Comparison of ENCODE assay signal across 9 cellular contexts in the genomic region with DNA sequence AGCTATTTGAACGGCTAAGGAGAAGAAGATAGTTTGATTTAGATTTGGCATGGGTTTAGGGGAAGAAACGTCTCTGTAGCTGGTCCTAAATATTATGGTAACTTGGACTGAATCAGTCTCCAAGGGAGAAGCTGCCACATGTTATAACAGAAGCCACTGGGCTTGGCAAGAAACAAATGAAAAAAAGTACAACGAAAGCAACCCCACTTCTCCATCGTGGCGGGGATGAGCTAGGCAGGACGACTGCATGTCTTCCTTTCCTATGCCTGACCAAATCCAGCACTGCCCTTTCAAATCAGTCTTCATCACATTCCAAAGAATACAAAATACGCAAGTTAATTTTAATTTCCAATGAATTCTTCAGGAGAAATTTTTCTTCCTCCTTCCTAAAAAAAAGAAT.
DNase-seq lines count a peak whose midpoint lies in the region; ATAC-seq and TF ChIP-seq lines count a peak whose summit lies in the region.
"Had no signal": no experiment of that assay in that cellular context is flagged by ENCODE, and none has a peak within 500 bp of the region (broad histone marks: within the 10 kb centered on the region; RNA-seq: fewer than 3 reads in every experiment).

No MANE protein-coding gene starts in this region.

- no peak overlapping the region for H2AFZ ChIP-seq in GM23248

- 32% methylated on average over 7 of the region's 7 CpGs for WGBS in GM23248 (ENCODE audit: low coverage in 1 of 2, low lambda C conversion rate in 2 of 2, missing lambda C conversion rate in 2 of 2), 2 experiments
- 33 to 39% methylated on average over 7 of the region's 7 CpGs for WGBS in esophagus squamous epithelium, 2 donors

- no peaks in the 10 kb centered on the region for H3K36me3 Mint-ChIP-seq in stimulated activated effector memory CD8-positive, alpha-beta T cell treated with anti-CD3 and anti-CD28 coated beads, Interleukin-12 subunit alpha, Interleukin-12 subunit beta, amount 100 ng/mL, for 72 hours

- peaks cover 100% of the 10 kb centered on the region for H3K79me2 ChIP-seq in GM23248 (ENCODE audit: insufficient read depth)

- H3K27ac Mint-ChIP-seq in stimulated activated effector memory CD8-positive, alpha-beta T cell treated with anti-CD3 and anti-CD28 coated beads, Interleukin-12 subunit alpha, Interleukin-12 subunit beta, amount 100 ng/mL, for 72 hours, result no peak overlapping the region

- no peak for TF ChIP-seq CTCF in VCaP (conservative IDR thresholded peaks at IDR 0.05)
- TF ChIP-seq CTCF in esophagus squamous epithelium (IDR thresholded peaks at IDR 0.05), result no peak

- H3K9me3 ChIP-seq in GM23248 (ENCODE audit: low read depth), result no peaks in the 10 kb centered on the region
- H3K9me3 ChIP-seq in esophagus squamous epithelium, result no peaks in the 10 kb centered on the region

- H3K9me3 Mint-ChIP-seq in stimulated activated effector memory CD8-positive, alpha-beta T cell treated with anti-CD3 and anti-CD28 coated beads, Interleukin-12 subunit alpha, Interleukin-12 subunit beta, amount 100 ng/mL, for 72 hours, result no peaks in the 10 kb centered on the region

- H3K4me2 ChIP-seq in GM23248 (ENCODE audit: unreplicated experiment), result no peak overlapping the region

- H3K27me3 ChIP-seq in GM23248 (replicated peaks; ENCODE audit: insufficient read depth), result no peaks in the 10 kb centered on the region
- H3K27me3 ChIP-seq in esophagus squamous epithelium, result no peaks in the 10 kb centered on the region

- no peak for DNase-seq in GM23248
- no peak for DNase-seq in esophagus squamous epithelium (lab: John Stamatoyannopoulos, UW)
- DNase-seq in stimulated activated effector memory CD8-positive, alpha-beta T cell treated with anti-CD3 and anti-CD28 coated beads, Interleukin-12 subunit alpha, Interleukin-12 subunit beta, amount 100 ng/mL, for 72 hours (ENCODE audit: low spot score in 2 of 2), result no peak
- DNase-seq in sciatic nerve (ENCODE audit: low spot score), result no peak
- no peak for DNase-seq in NAMALWA (ENCODE audit: low spot score)
- DNase-seq: NCI-H187 treated with DMSO at 0.1 percent for 48 hours; stimulated activated CD4-positive, alpha-beta T cell treated with anti-CD3 and anti-CD28 coated beads, Interleukin-4, amount 100 ng/mL, for 1 hour had no signal

- no peak for ATAC-seq in stimulated activated effector memory CD8-positive, alpha-beta T cell treated with anti-CD3 and anti-CD28 coated beads, Interleukin-12 subunit alpha, Interleukin-12 subunit beta, amount 100 ng/mL, for 72 hours
- no peak for ATAC-seq in sciatic nerve
- ATAC-seq in GM21447 (IDR thresholded peaks at IDR 0.05; ENCODE audit: unreplicated experiment), result no peak

- TF ChIP-seq POLR2A in esophagus squamous epithelium (IDR thresholded peaks at IDR 0.05), result no peak

- H3K4me3 ChIP-seq in GM23248 (no peak overlapping the region), esophagus squamous epithelium (no peak overlapping the region)

- H3K4me1 ChIP-seq in GM23248 (ENCODE audit: insufficient read depth) (peaks cover 11% of the 10 kb centered on the region; the same call in 1 of the 2 replicates), esophagus squamous epithelium (peaks cover 3 to 66% (median 28%) of the 10 kb centered on the region in 3 donors)

- intact Hi-C loops in esophagus squamous epithelium (cut with DNase I) (no loop called here), sciatic nerve (cut with DNase I) (no loop called here)

- H3K9ac ChIP-seq in GM23248, result no peak overlapping the region

- H3K27ac ChIP-seq in GM23248, result peak overlapping the region; percentile 15
- H3K27ac ChIP-seq in VCaP, result peak overlapping the region; percentile 52
- peak overlapping the region; percentile 75 to 88 (median 84) for H3K27ac ChIP-seq in esophagus squamous epithelium

- H3K9me2 ChIP-seq in GM23248 (ENCODE audit: insufficient read depth), result no peaks in the 10 kb centered on the region

- H3K4me1 Mint-ChIP-seq in stimulated activated effector memory CD8-positive, alpha-beta T cell treated with anti-CD3 and anti-CD28 coated beads, Interleukin-12 subunit alpha, Interleukin-12 subunit beta, amount 100 ng/mL, for 72 hours, result peaks cover 91% of the 10 kb centered on the region

- peaks cover 9% of the 10 kb centered on the region; the same call in 1 of the 2 replicates for H3K36me3 ChIP-seq in GM23248 (ENCODE audit: low read depth)
- peaks cover 0 to 22% (median 0%) of the 10 kb centered on the region in 3 donors for H3K36me3 ChIP-seq in esophagus squamous epithelium

- H3K4me3 Mint-ChIP-seq in stimulated activated effector memory CD8-positive, alpha-beta T cell treated with anti-CD3 and anti-CD28 coated beads, Interleukin-12 subunit alpha, Interleukin-12 subunit beta, amount 100 ng/mL, for 72 hours, result peak overlapping the region; percentile 36

- H3F3A ChIP-seq in GM23248 (ENCODE audit: insufficient read depth), result peaks cover 58% of the 10 kb centered on the region

- peaks cover 11% of the 10 kb centered on the region for H4K20me1 ChIP-seq in GM23248 (ENCODE audit: insufficient read depth)

- in situ Hi-C loops in GM23248 (cut with MboI), result no loop called here

Comparison
In these comparisons a context has a peak if more than half of its experiments do, and no peak if none do; other contexts are left out.
1. H3K27ac ChIP-seq: peak in every context shown above with its lines; median percentile 84 in esophagus squamous epithelium; 52 in VCaP; 15 in GM23248.